Comparison of ENCODE assay signal across 1 cellular context in the genomic region with DNA sequence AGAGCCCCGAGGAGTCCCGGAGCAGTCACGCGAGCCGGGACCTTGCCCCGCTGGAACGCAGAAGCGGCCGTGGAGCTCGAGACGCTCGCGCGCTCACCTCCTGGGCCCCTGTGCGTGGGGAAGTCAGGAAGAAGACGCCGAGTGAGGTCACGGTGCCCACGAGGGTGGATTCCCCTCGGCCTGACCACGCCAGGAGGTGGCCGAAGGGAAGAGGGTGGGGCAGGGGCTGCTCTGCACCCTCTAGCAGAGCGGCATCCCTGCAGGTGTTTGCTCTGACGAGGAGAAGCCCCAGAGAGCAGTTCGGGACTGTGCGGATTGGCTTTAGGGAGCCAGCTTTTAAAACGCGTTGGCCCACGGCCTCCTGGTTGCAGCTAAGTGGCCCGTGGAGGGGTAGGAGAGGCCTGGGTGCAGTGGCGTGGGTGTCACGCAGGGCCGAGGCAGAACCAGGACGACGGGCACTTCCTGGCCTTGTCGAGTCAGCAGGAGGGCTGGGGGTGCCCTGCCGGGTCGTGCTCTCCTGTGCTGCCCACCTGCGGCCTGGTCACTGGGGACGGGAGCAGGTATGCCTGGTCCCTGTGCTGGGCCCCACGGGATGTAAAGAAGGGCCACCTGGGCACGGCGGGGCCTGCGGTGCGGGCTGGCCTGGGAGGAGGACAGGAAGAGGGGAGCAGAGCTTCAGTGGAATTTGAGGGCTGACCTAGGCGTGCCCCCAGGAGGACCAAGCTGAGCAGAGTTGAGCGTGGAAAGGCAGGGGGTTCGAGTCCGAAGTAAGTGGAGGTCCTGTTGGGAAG.
TF ChIP-seq lines count a peak whose summit lies in the region.

No MANE protein-coding gene starts in this region.

TF ChIP-seq in HepG2, 621 proteins besides CTCF, POLR2A, EP300 and RAD21 (continued from another document and continues in another):
- TF ChIP-seq PITX1 (CRISPR knock-in tag; IDR thresholded peaks at IDR 0.05) (no peak), CHCHD3 (CRISPR knock-in tag; IDR thresholded peaks at IDR 0.05) (peak; percentile 73; the same call in 1 of the 2 replicates), ZNF441 (CRISPR knock-in tag; IDR thresholded peaks at IDR 0.05; ENCODE audit: borderline replicate concordance) (no peak; the same call in 1 of the 2 replicates), MTA1 (CRISPR knock-in tag; IDR thresholded peaks at IDR 0.05; ENCODE audit: borderline replicate concordance) (peak; percentile 72; the same call in 1 of the 2 replicates), ZNF138 (CRISPR knock-in tag; IDR thresholded peaks at IDR 0.05; ENCODE audit: low read depth) (no peak), GATAD2A (CRISPR knock-in tag; IDR thresholded peaks at IDR 0.05) (no peak), MIER3 (CRISPR knock-in tag; IDR thresholded peaks at IDR 0.05; ENCODE audit: borderline replicate concordance) (no peak), ZEB1 (IDR thresholded peaks at IDR 0.05; ENCODE audit: insufficient replicate concordance, low read depth) (no peak), ZNF891 (CRISPR knock-in tag; IDR thresholded peaks at IDR 0.05) (peak; percentile 13; the same call in 1 of the 2 replicates), KLF6 (CRISPR knock-in tag; IDR thresholded peaks at IDR 0.05) (no peak), RFXAP (CRISPR knock-in tag; IDR thresholded peaks at IDR 0.05; ENCODE audit: borderline replicate concordance) (no peak), EEA1 (CRISPR knock-in tag; IDR thresholded peaks at IDR 0.05; ENCODE audit: borderline replicate concordance) (no peak), RBAK (CRISPR knock-in tag; IDR thresholded peaks at IDR 0.05) (no peak), ZNF124 (CRISPR knock-in tag; IDR thresholded peaks at IDR 0.05) (no peak), HNF4G (IDR thresholded peaks at IDR 0.05; ENCODE audit: borderline replicate concordance, low read depth, low read length) (no peak), HNF4G (CRISPR knock-in tag; IDR thresholded peaks at IDR 0.05; ENCODE audit: borderline replicate concordance, low read depth) (no peak), HDAC1 (CRISPR knock-in tag; IDR thresholded peaks at IDR 0.05) (peak; percentile 12), RFX3 (CRISPR knock-in tag; IDR thresholded peaks at IDR 0.05) (no peak), NFRKB (IDR thresholded peaks at IDR 0.05) (no peak), ZNF567 (CRISPR knock-in tag; IDR thresholded peaks at IDR 0.05; ENCODE audit: borderline replicate concordance) (no peak), REXO4 (CRISPR knock-in tag; IDR thresholded peaks at IDR 0.05; ENCODE audit: borderline replicate concordance) (no peak), IRF2 (CRISPR knock-in tag; IDR thresholded peaks at IDR 0.05) (no peak), NR2F2 (IDR thresholded peaks at IDR 0.05; ENCODE audit: borderline replicate concordance, low read depth) (no peak), ZNF724P (CRISPR knock-in tag; IDR thresholded peaks at IDR 0.05; ENCODE audit: borderline replicate concordance) (peak; percentile 74; the same call in 1 of the 2 replicates), ZNF205 (CRISPR knock-in tag; IDR thresholded peaks at IDR 0.05) (no peak), ZBTB7A (CRISPR knock-in tag; IDR thresholded peaks at IDR 0.05) (0 out of 2 replicates have a peak, but pooled peaks have one; percentile 20), ZNF547 (CRISPR knock-in tag; IDR thresholded peaks at IDR 0.05) (no peak), POLR2AphosphoS2 (IDR thresholded peaks at IDR 0.05; ENCODE audit: low read depth, low read length) (no peak), RFX5 (IDR thresholded peaks at IDR 0.05; ENCODE audit: low read depth, low read length) (no peak), ZNF264 (CRISPR knock-in tag; IDR thresholded peaks at IDR 0.05) (no peak), NFKB2 (CRISPR knock-in tag; IDR thresholded peaks at IDR 0.05; ENCODE audit: borderline replicate concordance) (0 out of 2 replicates have a peak, but pooled peaks have one; percentile 19), ZNF556 (CRISPR knock-in tag; IDR thresholded peaks at IDR 0.05; ENCODE audit: borderline replicate concordance) (no peak), ZNF543 (CRISPR knock-in tag; IDR thresholded peaks at IDR 0.05) (no peak), SRY (CRISPR knock-in tag; IDR thresholded peaks at IDR 0.05) (no peak), HOXA9 (CRISPR knock-in tag; IDR thresholded peaks at IDR 0.05; ENCODE audit: borderline replicate concordance) (no peak), FOSL2 (CRISPR knock-in tag; IDR thresholded peaks at IDR 0.05) (no peak), ZMAT3 (CRISPR knock-in tag; conservative IDR thresholded peaks at IDR 0.05) (no peak), PAWR (CRISPR knock-in tag; IDR thresholded peaks at IDR 0.05; ENCODE audit: borderline replicate concordance) (no peak), ZNF224 (CRISPR knock-in tag; IDR thresholded peaks at IDR 0.05) (no peak; the same call in 1 of the 2 replicates)
- TF ChIP-seq, protein P1, sequence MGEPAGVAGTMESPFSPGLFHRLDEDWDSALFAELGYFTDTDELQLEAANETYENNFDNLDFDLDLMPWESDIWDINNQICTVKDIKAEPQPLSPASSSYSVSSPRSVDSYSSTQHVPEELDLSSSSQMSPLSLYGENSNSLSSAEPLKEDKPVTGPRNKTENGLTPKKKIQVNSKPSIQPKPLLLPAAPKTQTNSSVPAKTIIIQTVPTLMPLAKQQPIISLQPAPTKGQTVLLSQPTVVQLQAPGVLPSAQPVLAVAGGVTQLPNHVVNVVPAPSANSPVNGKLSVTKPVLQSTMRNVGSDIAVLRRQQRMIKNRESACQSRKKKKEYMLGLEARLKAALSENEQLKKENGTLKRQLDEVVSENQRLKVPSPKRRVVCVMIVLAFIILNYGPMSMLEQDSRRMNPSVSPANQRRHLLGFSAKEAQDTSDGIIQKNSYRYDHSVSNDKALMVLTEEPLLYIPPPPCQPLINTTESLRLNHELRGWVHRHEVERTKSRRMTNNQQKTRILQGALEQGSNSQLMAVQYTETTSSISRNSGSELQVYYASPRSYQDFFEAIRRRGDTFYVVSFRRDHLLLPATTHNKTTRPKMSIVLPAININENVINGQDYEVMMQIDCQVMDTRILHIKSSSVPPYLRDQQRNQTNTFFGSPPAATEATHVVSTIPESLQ (CRISPR knock-in tag; conservative IDR thresholded peaks at IDR 0.05), result no peak
- TF ChIP-seq, protein P2, sequence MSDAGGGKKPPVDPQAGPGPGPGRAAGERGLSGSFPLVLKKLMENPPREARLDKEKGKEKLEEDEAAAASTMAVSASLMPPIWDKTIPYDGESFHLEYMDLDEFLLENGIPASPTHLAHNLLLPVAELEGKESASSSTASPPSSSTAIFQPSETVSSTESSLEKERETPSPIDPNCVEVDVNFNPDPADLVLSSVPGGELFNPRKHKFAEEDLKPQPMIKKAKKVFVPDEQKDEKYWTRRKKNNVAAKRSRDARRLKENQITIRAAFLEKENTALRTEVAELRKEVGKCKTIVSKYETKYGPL (CRISPR knock-in tag; IDR thresholded peaks at IDR 0.05), result no peak
- TF ChIP-seq, protein P3, sequence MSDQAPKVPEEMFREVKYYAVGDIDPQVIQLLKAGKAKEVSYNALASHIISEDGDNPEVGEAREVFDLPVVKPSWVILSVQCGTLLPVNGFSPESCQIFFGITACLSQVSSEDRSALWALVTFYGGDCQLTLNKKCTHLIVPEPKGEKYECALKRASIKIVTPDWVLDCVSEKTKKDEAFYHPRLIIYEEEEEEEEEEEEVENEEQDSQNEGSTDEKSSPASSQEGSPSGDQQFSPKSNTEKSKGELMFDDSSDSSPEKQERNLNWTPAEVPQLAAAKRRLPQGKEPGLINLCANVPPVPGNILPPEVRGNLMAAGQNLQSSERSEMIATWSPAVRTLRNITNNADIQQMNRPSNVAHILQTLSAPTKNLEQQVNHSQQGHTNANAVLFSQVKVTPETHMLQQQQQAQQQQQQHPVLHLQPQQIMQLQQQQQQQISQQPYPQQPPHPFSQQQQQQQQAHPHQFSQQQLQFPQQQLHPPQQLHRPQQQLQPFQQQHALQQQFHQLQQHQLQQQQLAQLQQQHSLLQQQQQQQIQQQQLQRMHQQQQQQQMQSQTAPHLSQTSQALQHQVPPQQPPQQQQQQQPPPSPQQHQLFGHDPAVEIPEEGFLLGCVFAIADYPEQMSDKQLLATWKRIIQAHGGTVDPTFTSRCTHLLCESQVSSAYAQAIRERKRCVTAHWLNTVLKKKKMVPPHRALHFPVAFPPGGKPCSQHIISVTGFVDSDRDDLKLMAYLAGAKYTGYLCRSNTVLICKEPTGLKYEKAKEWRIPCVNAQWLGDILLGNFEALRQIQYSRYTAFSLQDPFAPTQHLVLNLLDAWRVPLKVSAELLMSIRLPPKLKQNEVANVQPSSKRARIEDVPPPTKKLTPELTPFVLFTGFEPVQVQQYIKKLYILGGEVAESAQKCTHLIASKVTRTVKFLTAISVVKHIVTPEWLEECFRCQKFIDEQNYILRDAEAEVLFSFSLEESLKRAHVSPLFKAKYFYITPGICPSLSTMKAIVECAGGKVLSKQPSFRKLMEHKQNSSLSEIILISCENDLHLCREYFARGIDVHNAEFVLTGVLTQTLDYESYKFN (CRISPR knock-in tag; conservative IDR thresholded peaks at IDR 0.05), result no peak
- TF ChIP-seq, protein P4, sequence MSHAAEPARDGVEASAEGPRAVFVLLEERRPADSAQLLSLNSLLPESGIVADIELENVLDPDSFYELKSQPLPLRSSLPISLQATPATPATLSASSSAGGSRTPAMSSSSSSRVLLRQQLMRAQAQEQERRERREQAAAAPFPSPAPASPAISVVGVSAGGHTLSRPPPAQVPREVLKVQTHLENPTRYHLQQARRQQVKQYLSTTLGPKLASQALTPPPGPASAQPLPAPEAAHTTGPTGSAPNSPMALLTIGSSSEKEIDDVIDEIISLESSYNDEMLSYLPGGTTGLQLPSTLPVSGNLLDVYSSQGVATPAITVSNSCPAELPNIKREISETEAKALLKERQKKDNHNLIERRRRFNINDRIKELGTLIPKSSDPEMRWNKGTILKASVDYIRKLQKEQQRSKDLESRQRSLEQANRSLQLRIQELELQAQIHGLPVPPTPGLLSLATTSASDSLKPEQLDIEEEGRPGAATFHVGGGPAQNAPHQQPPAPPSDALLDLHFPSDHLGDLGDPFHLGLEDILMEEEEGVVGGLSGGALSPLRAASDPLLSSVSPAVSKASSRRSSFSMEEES (CRISPR knock-in tag; IDR thresholded peaks at IDR 0.05), result no peak
- TF ChIP-seq, protein P5, sequence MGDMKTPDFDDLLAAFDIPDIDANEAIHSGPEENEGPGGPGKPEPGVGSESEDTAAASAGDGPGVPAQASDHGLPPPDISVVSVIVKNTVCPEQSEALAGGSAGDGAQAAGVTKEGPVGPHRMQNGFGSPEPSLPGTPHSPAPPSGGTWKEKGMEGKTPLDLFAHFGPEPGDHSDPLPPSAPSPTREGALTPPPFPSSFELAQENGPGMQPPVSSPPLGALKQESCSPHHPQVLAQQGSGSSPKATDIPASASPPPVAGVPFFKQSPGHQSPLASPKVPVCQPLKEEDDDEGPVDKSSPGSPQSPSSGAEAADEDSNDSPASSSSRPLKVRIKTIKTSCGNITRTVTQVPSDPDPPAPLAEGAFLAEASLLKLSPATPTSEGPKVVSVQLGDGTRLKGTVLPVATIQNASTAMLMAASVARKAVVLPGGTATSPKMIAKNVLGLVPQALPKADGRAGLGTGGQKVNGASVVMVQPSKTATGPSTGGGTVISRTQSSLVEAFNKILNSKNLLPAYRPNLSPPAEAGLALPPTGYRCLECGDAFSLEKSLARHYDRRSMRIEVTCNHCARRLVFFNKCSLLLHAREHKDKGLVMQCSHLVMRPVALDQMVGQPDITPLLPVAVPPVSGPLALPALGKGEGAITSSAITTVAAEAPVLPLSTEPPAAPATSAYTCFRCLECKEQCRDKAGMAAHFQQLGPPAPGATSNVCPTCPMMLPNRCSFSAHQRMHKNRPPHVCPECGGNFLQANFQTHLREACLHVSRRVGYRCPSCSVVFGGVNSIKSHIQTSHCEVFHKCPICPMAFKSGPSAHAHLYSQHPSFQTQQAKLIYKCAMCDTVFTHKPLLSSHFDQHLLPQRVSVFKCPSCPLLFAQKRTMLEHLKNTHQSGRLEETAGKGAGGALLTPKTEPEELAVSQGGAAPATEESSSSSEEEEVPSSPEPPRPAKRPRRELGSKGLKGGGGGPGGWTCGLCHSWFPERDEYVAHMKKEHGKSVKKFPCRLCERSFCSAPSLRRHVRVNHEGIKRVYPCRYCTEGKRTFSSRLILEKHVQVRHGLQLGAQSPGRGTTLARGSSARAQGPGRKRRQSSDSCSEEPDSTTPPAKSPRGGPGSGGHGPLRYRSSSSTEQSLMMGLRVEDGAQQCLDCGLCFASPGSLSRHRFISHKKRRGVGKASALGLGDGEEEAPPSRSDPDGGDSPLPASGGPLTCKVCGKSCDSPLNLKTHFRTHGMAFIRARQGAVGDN (CRISPR knock-in tag; IDR thresholded peaks at IDR 0.05), result peak; percentile 52
- TF ChIP-seq, protein P6, sequence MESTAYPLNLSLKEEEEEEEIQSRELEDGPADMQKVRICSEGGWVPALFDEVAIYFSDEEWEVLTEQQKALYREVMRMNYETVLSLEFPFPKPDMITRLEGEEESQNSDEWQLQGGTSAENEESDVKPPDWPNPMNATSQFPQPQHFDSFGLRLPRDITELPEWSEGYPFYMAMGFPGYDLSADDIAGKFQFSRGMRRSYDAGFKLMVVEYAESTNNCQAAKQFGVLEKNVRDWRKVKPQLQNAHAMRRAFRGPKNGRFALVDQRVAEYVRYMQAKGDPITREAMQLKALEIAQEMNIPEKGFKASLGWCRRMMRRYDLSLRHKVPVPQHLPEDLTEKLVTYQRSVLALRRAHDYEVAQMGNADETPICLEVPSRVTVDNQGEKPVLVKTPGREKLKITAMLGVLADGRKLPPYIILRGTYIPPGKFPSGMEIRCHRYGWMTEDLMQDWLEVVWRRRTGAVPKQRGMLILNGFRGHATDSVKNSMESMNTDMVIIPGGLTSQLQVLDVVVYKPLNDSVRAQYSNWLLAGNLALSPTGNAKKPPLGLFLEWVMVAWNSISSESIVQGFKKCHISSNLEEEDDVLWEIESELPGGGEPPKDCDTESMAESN (CRISPR knock-in tag; conservative IDR thresholded peaks at IDR 0.05), result peak; percentile 50
- TF ChIP-seq, protein P7, sequence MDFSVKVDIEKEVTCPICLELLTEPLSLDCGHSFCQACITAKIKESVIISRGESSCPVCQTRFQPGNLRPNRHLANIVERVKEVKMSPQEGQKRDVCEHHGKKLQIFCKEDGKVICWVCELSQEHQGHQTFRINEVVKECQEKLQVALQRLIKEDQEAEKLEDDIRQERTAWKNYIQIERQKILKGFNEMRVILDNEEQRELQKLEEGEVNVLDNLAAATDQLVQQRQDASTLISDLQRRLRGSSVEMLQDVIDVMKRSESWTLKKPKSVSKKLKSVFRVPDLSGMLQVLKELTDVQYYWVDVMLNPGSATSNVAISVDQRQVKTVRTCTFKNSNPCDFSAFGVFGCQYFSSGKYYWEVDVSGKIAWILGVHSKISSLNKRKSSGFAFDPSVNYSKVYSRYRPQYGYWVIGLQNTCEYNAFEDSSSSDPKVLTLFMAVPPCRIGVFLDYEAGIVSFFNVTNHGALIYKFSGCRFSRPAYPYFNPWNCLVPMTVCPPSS (IDR thresholded peaks at IDR 0.05), result no peak
- TF ChIP-seq, protein P8, sequence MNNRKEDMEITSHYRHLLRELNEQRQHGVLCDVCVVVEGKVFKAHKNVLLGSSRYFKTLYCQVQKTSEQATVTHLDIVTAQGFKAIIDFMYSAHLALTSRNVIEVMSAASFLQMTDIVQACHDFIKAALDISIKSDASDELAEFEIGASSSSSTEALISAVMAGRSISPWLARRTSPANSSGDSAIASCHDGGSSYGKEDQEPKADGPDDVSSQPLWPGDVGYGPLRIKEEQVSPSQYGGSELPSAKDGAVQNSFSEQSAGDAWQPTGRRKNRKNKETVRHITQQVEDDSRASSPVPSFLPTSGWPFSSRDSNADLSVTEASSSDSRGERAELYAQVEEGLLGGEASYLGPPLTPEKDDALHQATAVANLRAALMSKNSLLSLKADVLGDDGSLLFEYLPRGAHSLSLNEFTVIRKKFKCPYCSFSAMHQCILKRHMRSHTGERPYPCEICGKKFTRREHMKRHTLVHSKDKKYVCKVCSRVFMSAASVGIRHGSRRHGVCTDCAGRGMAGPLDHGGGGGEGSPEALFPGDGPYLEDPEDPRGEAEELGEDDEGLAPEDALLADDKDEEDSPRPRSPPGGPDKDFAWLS (CRISPR knock-in tag; IDR thresholded peaks at IDR 0.05; ENCODE audit: borderline replicate concordance), result no peak
